In the genomic region with DNA sequence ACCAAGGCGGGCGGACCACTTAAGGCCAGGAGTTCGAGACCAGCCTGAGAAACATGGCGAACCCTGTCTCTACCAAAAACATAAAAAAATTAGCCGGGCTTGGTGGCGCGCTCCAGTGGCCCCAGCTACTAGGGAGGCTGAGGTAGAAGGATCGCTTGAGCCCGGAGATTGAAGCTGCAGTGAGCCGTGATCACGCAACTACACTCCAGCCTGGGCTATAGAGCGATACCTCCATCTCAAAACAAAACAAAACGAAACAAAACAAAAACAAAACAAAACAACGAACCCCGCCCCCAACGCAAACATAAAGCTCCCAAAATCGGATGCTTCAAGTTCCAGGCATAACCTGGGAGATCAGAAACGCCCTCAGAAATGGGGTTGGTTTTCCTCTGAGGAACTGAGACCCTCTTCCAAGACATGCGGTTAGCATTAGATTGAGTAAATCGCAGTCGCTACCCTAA, we compare ENCODE assay signal across 1 cellular context.
TF ChIP-seq lines count a peak whose summit lies in the region.

No MANE protein-coding gene starts in this region.

TF ChIP-seq in HepG2, 621 proteins besides CTCF, POLR2A, EP300 and RAD21:
- TF ChIP-seq, protein P1, sequence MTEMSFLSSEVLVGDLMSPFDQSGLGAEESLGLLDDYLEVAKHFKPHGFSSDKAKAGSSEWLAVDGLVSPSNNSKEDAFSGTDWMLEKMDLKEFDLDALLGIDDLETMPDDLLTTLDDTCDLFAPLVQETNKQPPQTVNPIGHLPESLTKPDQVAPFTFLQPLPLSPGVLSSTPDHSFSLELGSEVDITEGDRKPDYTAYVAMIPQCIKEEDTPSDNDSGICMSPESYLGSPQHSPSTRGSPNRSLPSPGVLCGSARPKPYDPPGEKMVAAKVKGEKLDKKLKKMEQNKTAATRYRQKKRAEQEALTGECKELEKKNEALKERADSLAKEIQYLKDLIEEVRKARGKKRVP (CRISPR knock-in tag; IDR thresholded peaks at IDR 0.05) = no peak
- TF ChIP-seq ZNF235 (CRISPR knock-in tag; IDR thresholded peaks at IDR 0.05; ENCODE audit: borderline replicate concordance) (no peak), SMAD1 (CRISPR knock-in tag; IDR thresholded peaks at IDR 0.05; ENCODE audit: borderline replicate concordance, low read depth) (0 out of 2 replicates have a peak, but pooled peaks have one; percentile 2), ZNF20 (CRISPR knock-in tag; IDR thresholded peaks at IDR 0.05) (no peak), ZNF598 (CRISPR knock-in tag; IDR thresholded peaks at IDR 0.05; ENCODE audit: borderline replicate concordance) (no peak), SNRNP70 (IDR thresholded peaks at IDR 0.05; ENCODE audit: low read depth, low read length) (no peak), ZC3H13 (CRISPR knock-in tag; IDR thresholded peaks at IDR 0.05) (no peak), TOE1 (CRISPR knock-in tag; IDR thresholded peaks at IDR 0.05) (no peak)
